In the genomic region with DNA sequence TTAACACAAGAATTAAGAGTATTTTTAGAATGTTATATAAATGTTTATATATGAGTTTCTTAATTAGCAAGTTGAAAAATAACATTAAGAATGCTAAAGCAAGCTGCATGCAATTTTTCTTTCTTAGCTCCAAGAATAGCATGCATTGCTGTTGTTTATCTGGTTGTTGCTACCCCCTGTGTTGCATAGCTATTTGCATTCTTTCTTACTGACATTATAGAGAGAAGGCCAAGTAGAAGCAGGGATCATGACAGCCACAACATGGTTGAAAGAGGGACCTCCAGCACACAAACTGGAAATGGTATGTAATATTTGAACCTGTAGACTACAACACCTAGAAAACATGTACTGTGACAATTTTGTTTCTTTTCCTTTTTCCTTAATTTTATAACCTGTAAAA, we compare ENCODE assay signal across 18 cellular contexts.
"Had no signal": no experiment of that assay in that cellular context is flagged by ENCODE, and none has a peak within 500 bp of the region (broad histone marks: within the 10 kb centered on the region; RNA-seq: fewer than 3 reads in every experiment).

No MANE protein-coding gene starts in this region.

- H3K9me3 ChIP-seq: colonic mucosa, esophagus squamous epithelium, suprapubic skin, thyroid gland, upper lobe of left lung, uterus had no signal

- H3K4me2 ChIP-seq: hepatocyte, smooth muscle cell had no signal

- H3K4me1 ChIP-seq: colonic mucosa, esophagus squamous epithelium, suprapubic skin, upper lobe of left lung, uterus had no signal

- H3K27ac ChIP-seq: colonic mucosa, esophagus squamous epithelium, hepatocyte, suprapubic skin, thyroid gland, upper lobe of left lung, uterus had no signal

- FAIRE-seq: kidney had no signal

- DNase-seq: colonic mucosa; dermis blood vessel endothelial cell; esophagus squamous epithelium; foreskin melanocyte; head of caudate nucleus; kidney; left colon; mammary epithelial cell; natural killer cell; posterior cingulate gyrus; stimulated activated CD4-positive, alpha-beta T cell treated with anti-CD3 and anti-CD28 coated beads, Interleukin-2, amount 100 ng/mL, for 48 hours; stimulated activated naive CD8-positive, alpha-beta T cell treated with anti-CD3 and anti-CD28 coated beads, Interleukin-15, Interleukin-2, amounts not matched to agents 100 U/mL and 50 U/mL, for 24 hours; thyroid gland; upper lobe of left lung; uterus had no signal

- H2AFZ ChIP-seq: hepatocyte had no signal

- H3K36me3 ChIP-seq: colonic mucosa, uterus had no signal

- ATAC-seq: left colon; natural killer cell; stimulated activated naive CD8-positive, alpha-beta T cell treated with anti-CD3 and anti-CD28 coated beads, Interleukin-15, Interleukin-2, amounts not matched to agents 100 U/mL and 50 U/mL, for 24 hours had no signal

- H3K4me3 ChIP-seq: colonic mucosa, esophagus squamous epithelium, hepatocyte, smooth muscle cell, suprapubic skin, thyroid gland, upper lobe of left lung, uterus had no signal

- H3K27me3 ChIP-seq: colonic mucosa, esophagus squamous epithelium, hepatocyte, suprapubic skin, thyroid gland, upper lobe of left lung, uterus had no signal
